9 cellular contexts compared by ENCODE assay signal in the genomic region with DNA sequence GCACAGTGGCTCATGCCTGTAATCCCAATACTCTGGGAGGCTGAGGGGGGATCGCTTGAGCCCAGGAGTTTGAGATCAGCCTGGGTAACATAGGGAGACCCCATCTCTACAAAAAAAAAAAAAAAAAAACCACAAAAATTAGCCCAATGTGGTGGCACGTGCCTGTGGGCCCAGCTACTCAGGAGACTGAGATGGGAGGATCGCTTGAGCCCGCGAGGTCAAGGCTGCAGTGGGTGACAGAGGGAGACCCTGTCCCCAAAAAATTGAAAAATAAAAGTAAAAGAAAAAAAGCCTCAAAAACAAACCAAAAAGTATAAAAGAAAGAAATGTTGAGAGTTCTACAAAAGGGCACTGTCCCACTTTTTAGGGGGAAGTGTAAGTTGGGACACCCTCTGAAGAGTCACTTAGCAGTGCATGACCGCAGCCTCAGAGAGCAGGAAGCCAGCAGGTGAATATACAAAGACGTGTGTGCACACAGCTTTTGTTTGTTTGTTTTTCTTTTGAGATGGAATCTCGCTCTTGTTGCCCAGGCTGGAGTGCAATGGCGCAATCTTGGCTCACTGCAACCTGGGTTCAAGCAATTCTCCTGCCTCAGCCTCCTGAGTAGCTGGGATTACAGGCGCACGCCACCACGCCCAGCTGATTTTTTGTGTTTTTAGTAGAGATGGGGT. TPM values are rescaled to one million over a fixed set of nuclear protein-coding genes. Genes with fewer than 3 reads are reported as not detected.
DNase-seq lines count a peak whose midpoint lies in the region; ATAC-seq, FAIRE-seq and TF ChIP-seq lines count a peak whose summit lies in the region.
"Not testable (repeated sequence)": the region's sequence is repeated elsewhere in the genome, so short reads cannot be mapped to it uniquely, and the experiment has no call there.
"Had no signal": no experiment of that assay in that cellular context is flagged by ENCODE, and none has a peak within 500 bp of the region (broad histone marks: within the 10 kb centered on the region; RNA-seq: fewer than 3 reads in every experiment).

No MANE protein-coding gene starts in this region.

- H3K27ac ChIP-seq in VCaP (peak overlapping the region; percentile 51), breast epithelium (peak overlapping the region; percentile 40 to 44), HepG2 (ENCODE audit: extremely low read length, insufficient read depth, low read length) (peak overlapping the region; percentile 35)

- peak overlapping the region; percentile 15 to 65 for H3K27ac Mint-ChIP-seq in stimulated activated naive CD8-positive, alpha-beta T cell treated with anti-CD3 and anti-CD28 coated beads, Interleukin-15, amount 100 ng/mL, for 72 hours

- peak; percentile 67 for DNase-seq in CD1c-positive myeloid dendritic cell (ENCODE audit: extremely low spot score)
- not testable (repeated sequence) for DNase-seq in GM18507 (ENCODE audit: extremely low spot score, insufficient read length, low read depth); stimulated activated naive CD8-positive, alpha-beta T cell treated with anti-CD3 and anti-CD28 coated beads, Interleukin-15, amount 100 ng/mL, for 72 hours
- DNase-seq in NCI-H1092 treated with DMSO at 0.1 percent for 48 hours (lab: John Stamatoyannopoulos, UW) = peak; percentile 44
- peak; percentile 33 to 67 for DNase-seq in NOMO-1 (lab: John Stamatoyannopoulos, UW; ENCODE audit: unreplicated experiment in 2 of 2)
- peak in 1 of 2 donors; percentile 47 for DNase-seq in breast epithelium (ENCODE audit: low spot score in 2 of 2)
- DNase-seq in HepG2 (ENCODE audit: low spot score) = peak; percentile 77

- intact Hi-C loops in breast epithelium (cut with DNase I; ENCODE audit: low total_unique reads); HepG2 (cut with micrococcal nuclease; ENCODE audit: unreplicated experiment): not testable (repeated sequence)

- peak; percentile 77 for ATAC-seq in HepG2
- ATAC-seq in stimulated activated naive CD8-positive, alpha-beta T cell treated with anti-CD3 and anti-CD28 coated beads, Interleukin-15, amount 100 ng/mL, for 72 hours = not testable (repeated sequence)

- H3K9me3 Mint-ChIP-seq in stimulated activated naive CD8-positive, alpha-beta T cell treated with anti-CD3 and anti-CD28 coated beads, Interleukin-15, amount 100 ng/mL, for 72 hours = not testable (repeated sequence)

- FAIRE-seq in GM18507 (lab: Jason Lieb, UNC) = peak; percentile 21
- FAIRE-seq in HepG2 (lab: Jason Lieb, UNC) = not testable (repeated sequence)

- CTCF ChIA-PET in HepG2 (lab: Yijun Ruan, JAX; ENCODE audit: low intra/inter-chr PET ratio, low total read pairs) = not testable (repeated sequence)

- H4K20me1 ChIP-seq in HepG2 (ENCODE audit: insufficient read depth, low read length) = peaks cover 17% of the 10 kb centered on the region

- POLR2A ChIA-PET in HepG2 (lab: Yijun Ruan, JAX) = interaction anchor here (1.1 to 1.4 kb wide), 2 partner anchors 9 to 42 kb away, joined by 3 to 4 read pairs; no protein-coding TSS in a partner anchor

- not testable (repeated sequence) for H3K27me3 Mint-ChIP-seq in stimulated activated naive CD8-positive, alpha-beta T cell treated with anti-CD3 and anti-CD28 coated beads, Interleukin-15, amount 100 ng/mL, for 72 hours

- not testable (repeated sequence) for TF ChIP-seq RAD21 in HepG2 (CRISPR knock-in tag; IDR thresholded peaks at IDR 0.05)

- peaks cover 27% of the 10 kb centered on the region for H3K79me2 ChIP-seq in HepG2 (ENCODE audit: insufficient read depth, low read length)

- H2AFZ ChIP-seq in HepG2 (ENCODE audit: low read length) = not testable (repeated sequence)

- H3K4me1 ChIP-seq in breast epithelium (peaks cover 3 to 15% of the 10 kb centered on the region in 2 donors), HepG2 (ENCODE audit: insufficient read depth, low read length) (peaks cover 52% of the 10 kb centered on the region)

- H3K36me3 ChIP-seq in breast epithelium; HepG2 (replicated peaks in 1 of 2; ENCODE audit: control insufficient read depth in 1 of 2, insufficient read depth in 2 of 2, low read length in 2 of 2): not testable (repeated sequence)

- not testable (repeated sequence) for TF ChIP-seq CTCF in VCaP (conservative IDR thresholded peaks at IDR 0.05); breast epithelium (IDR thresholded peaks at IDR 0.05); HepG2 (CRISPR knock-in tag; IDR thresholded peaks at IDR 0.05)

- H3K27me3 ChIP-seq in breast epithelium; HepG2 (ENCODE audit: control insufficient read depth in 1 of 2, insufficient read depth in 2 of 2, low read length in 2 of 2): not testable (repeated sequence)

- 0 out of 2 replicates have a peak overlapping the region, but pooled peaks have one; percentile 21 for H3K9ac ChIP-seq in HepG2 (ENCODE audit: insufficient read depth, low read depth, low read length)

- TF ChIP-seq POLR2A in breast epithelium (IDR thresholded peaks at IDR 0.05); HepG2 (IDR thresholded peaks at IDR 0.05; ENCODE audit: insufficient read depth in 1 of 2, low read depth in 2 of 2, low read length in 2 of 2): not testable (repeated sequence)

- WGBS in HepG2 (ENCODE audit: low lambda C conversion rate) = 58% methylated on average over 11 of the region's 12 CpGs

- in situ Hi-C loops in HepG2 (cut with HindIII; ENCODE audit: extremely low pct_ligation_motif_present, low pct_unique_long_range_greater_than_20kb) = not testable (repeated sequence)

- peaks cover 41% of the 10 kb centered on the region for H3K4me1 Mint-ChIP-seq in stimulated activated naive CD8-positive, alpha-beta T cell treated with anti-CD3 and anti-CD28 coated beads, Interleukin-15, amount 100 ng/mL, for 72 hours

- BruUV-seq in HepG2 (replicated peaks; lab: Mats Ljungman, UMichigan) = not testable (repeated sequence)

- not testable (repeated sequence) for H3K9me3 ChIP-seq in breast epithelium; HepG2 (ENCODE audit: low read length)

- not testable (repeated sequence) for H3K4me3 Mint-ChIP-seq in stimulated activated naive CD8-positive, alpha-beta T cell treated with anti-CD3 and anti-CD28 coated beads, Interleukin-15, amount 100 ng/mL, for 72 hours

- H3K4me2 ChIP-seq in HepG2 (ENCODE audit: low read depth, low read length) = peak overlapping the region; percentile 23; the same call in 1 of the 2 replicates

- TF ChIP-seq EP300 in HepG2 (IDR thresholded peaks at IDR 0.05; ENCODE audit: low read depth in 2 of 2, low read length in 2 of 2); HepG2 (CRISPR knock-in tag; IDR thresholded peaks at IDR 0.05; ENCODE audit: borderline replicate concordance): not testable (repeated sequence)

- not testable (repeated sequence) for H3K4me3 ChIP-seq in breast epithelium; HepG2 (replicated peaks in 1 of 3; ENCODE audit: insufficient read depth in 1 of 3, low read depth in 2 of 3, low read length in 3 of 3)

RNA-seq across cellular contexts. Expression of a gene that starts 13.7 kb away (rescaled TPM):
- total RNA-seq in breast epithelium = 10 to 100 TPM; 41.1 to 82.6 (median 71.6) TPM
- 3.6 and 25.1 TPM in 2 replicates for total RNA-seq in HepG2 (2016; rRNA removed; fragmentation: Illumina TruSeq; extraction: Trizol)
- total RNA-seq in HepG2 (2016; cell fraction: cytosol; rRNA removed; fragmentation: Illumina TruSeq; extraction: Trizol; ENCODE audit: low read depth) = 9.0 and 11.0 TPM in 2 replicates
- 3.3 and 29.8 TPM in 2 replicates for total RNA-seq in HepG2 (2016; cell fraction: insoluble cytoplasmic fraction; rRNA removed; fragmentation: Illumina TruSeq; extraction: Trizol)
- 3.8 and 4.5 TPM in 2 replicates for total RNA-seq in HepG2 (2016; cell fraction: membrane; rRNA removed; fragmentation: Illumina TruSeq; extraction: Trizol)
- 45.6 and 52.7 TPM in 2 replicates for total RNA-seq in HepG2 (2016; cell fraction: nucleus; rRNA removed; fragmentation: Illumina TruSeq; extraction: Trizol)
- polyA plus RNA-seq in HepG2 (2011; rRNA removed) = 41.7 and 65.8 TPM in 2 replicates
- 5.6 and 10.1 TPM in 2 replicates for polyA plus RNA-seq in HepG2 (2011; cell fraction: cytosol; rRNA removed)
- polyA plus RNA-seq in HepG2 (2011; cell fraction: nucleus; rRNA removed) = 653 and 865 TPM in 2 replicates
- polyA plus RNA-seq in HepG2 (2012) = 43.5 and 49.9 TPM in 2 replicates
- polyA plus RNA-seq in HepG2 (2016; cell fraction: cytosol; fragmentation: Illumina TruSeq; extraction: Trizol; ENCODE audit: low read depth) = 0.76 and 0.97 TPM in 2 replicates
- 3.3 and 4.5 TPM in 2 replicates for polyA plus RNA-seq in HepG2 (2016; cell fraction: insoluble cytoplasmic fraction; fragmentation: Illumina TruSeq; extraction: Trizol; ENCODE audit: low read depth)
- 1.8 and 2.1 TPM in 2 replicates for polyA plus RNA-seq in HepG2 (2016; cell fraction: membrane; fragmentation: Illumina TruSeq; extraction: Trizol; ENCODE audit: low read depth)
- polyA plus RNA-seq in HepG2 (2016; cell fraction: nucleus; fragmentation: Illumina TruSeq; extraction: Trizol; ENCODE audit: insufficient read depth, low read depth) = 244 and 279 TPM in 2 replicates
- polyA minus RNA-seq in HepG2 (2011; rRNA and poly(A)+ RNA removed; ENCODE audit: low replicate concordance) = 15.0 and 33.9 TPM in 2 replicates
- polyA minus RNA-seq in HepG2 (2011; cell fraction: cytosol; rRNA and poly(A)+ RNA removed) = 4.7 and 4.8 TPM in 2 replicates
- 92.2 and 93.0 TPM in 2 replicates for polyA minus RNA-seq in HepG2 (2011; cell fraction: nucleus; rRNA and poly(A)+ RNA removed)

RNA-seq across cellular contexts. Expression of a gene that starts 41.6 kb away (rescaled TPM):
- 10 to 100 TPM; 19.2 to 44.2 (median 36.0) TPM for total RNA-seq in breast epithelium
- 89.4 and 127 TPM in 2 replicates for total RNA-seq in HepG2 (2016; rRNA removed; fragmentation: Illumina TruSeq; extraction: Trizol)
- 11.5 and 13.4 TPM in 2 replicates for total RNA-seq in HepG2 (2016; cell fraction: cytosol; rRNA removed; fragmentation: Illumina TruSeq; extraction: Trizol; ENCODE audit: low read depth)
- total RNA-seq in HepG2 (2016; cell fraction: insoluble cytoplasmic fraction; rRNA removed; fragmentation: Illumina TruSeq; extraction: Trizol) = 91.5 and 117 TPM in 2 replicates
- 52.3 and 54.3 TPM in 2 replicates for total RNA-seq in HepG2 (2016; cell fraction: membrane; rRNA removed; fragmentation: Illumina TruSeq; extraction: Trizol)
- total RNA-seq in HepG2 (2016; cell fraction: nucleus; rRNA removed; fragmentation: Illumina TruSeq; extraction: Trizol) = 37.4 and 43.4 TPM in 2 replicates
- polyA plus RNA-seq in HepG2 (2011; rRNA removed) = 52.5 and 53.5 TPM in 2 replicates
- polyA plus RNA-seq in HepG2 (2011; cell fraction: cytosol; rRNA removed) = 36.8 and 43.8 TPM in 2 replicates
- 36.7 and 43.7 TPM in 2 replicates for polyA plus RNA-seq in HepG2 (2011; cell fraction: nucleus; rRNA removed)
- polyA plus RNA-seq in HepG2 (2012) = 50.1 and 68.5 TPM in 2 replicates
- 14.3 TPM in 2 replicates for polyA plus RNA-seq in HepG2 (2016; cell fraction: cytosol; fragmentation: Illumina TruSeq; extraction: Trizol; ENCODE audit: low read depth)
- 154 and 168 TPM in 2 replicates for polyA plus RNA-seq in HepG2 (2016; cell fraction: insoluble cytoplasmic fraction; fragmentation: Illumina TruSeq; extraction: Trizol; ENCODE audit: low read depth)
- polyA plus RNA-seq in HepG2 (2016; cell fraction: membrane; fragmentation: Illumina TruSeq; extraction: Trizol; ENCODE audit: low read depth) = 39.8 and 39.9 TPM in 2 replicates
- 63.6 and 72.2 TPM in 2 replicates for polyA plus RNA-seq in HepG2 (2016; cell fraction: nucleus; fragmentation: Illumina TruSeq; extraction: Trizol; ENCODE audit: insufficient read depth, low read depth)
- 35.4 and 60.1 TPM in 2 replicates for polyA minus RNA-seq in HepG2 (2011; rRNA and poly(A)+ RNA removed; ENCODE audit: low replicate concordance)
- polyA minus RNA-seq in HepG2 (2011; cell fraction: cytosol; rRNA and poly(A)+ RNA removed) = 24.4 and 29.2 TPM in 2 replicates
- polyA minus RNA-seq in HepG2 (2011; cell fraction: nucleus; rRNA and poly(A)+ RNA removed) = 24.2 and 25.5 TPM in 2 replicates

RNA-seq across cellular contexts. Expression of a gene that starts 51.6 kb away (rescaled TPM):
- 100 to 1,000 TPM in 2 of 3 donors, 10 to 100 TPM in 1; 86.6 to 119 (median 115) TPM for total RNA-seq in breast epithelium
- total RNA-seq in HepG2 (2016; rRNA removed; fragmentation: Illumina TruSeq; extraction: Trizol) = 4.9 and 15.9 TPM in 2 replicates
- 27.7 and 30.7 TPM in 2 replicates for total RNA-seq in HepG2 (2016; cell fraction: cytosol; rRNA removed; fragmentation: Illumina TruSeq; extraction: Trizol; ENCODE audit: low read depth)
- 6.6 and 17.1 TPM in 2 replicates for total RNA-seq in HepG2 (2016; cell fraction: insoluble cytoplasmic fraction; rRNA removed; fragmentation: Illumina TruSeq; extraction: Trizol)
- 19.1 and 22.3 TPM in 2 replicates for total RNA-seq in HepG2 (2016; cell fraction: membrane; rRNA removed; fragmentation: Illumina TruSeq; extraction: Trizol)
- total RNA-seq in HepG2 (2016; cell fraction: nucleus; rRNA removed; fragmentation: Illumina TruSeq; extraction: Trizol) = 17.5 and 23.3 TPM in 2 replicates
- polyA plus RNA-seq in HepG2 (2011; rRNA removed) = 10.4 and 13.9 TPM in 2 replicates
- polyA plus RNA-seq in HepG2 (2011; cell fraction: cytosol; rRNA removed) = 7.3 and 17.7 TPM in 2 replicates
- polyA plus RNA-seq in HepG2 (2011; cell fraction: nucleus; rRNA removed) = 96.4 and 121 TPM in 2 replicates
- polyA plus RNA-seq in HepG2 (2012) = 5.5 and 9.1 TPM in 2 replicates
- polyA plus RNA-seq in HepG2 (2016; cell fraction: cytosol; fragmentation: Illumina TruSeq; extraction: Trizol; ENCODE audit: low read depth) = 21.1 and 24.5 TPM in 2 replicates
- polyA plus RNA-seq in HepG2 (2016; cell fraction: insoluble cytoplasmic fraction; fragmentation: Illumina TruSeq; extraction: Trizol; ENCODE audit: low read depth) = 5.3 and 5.8 TPM in 2 replicates
- 12.6 and 13.9 TPM in 2 replicates for polyA plus RNA-seq in HepG2 (2016; cell fraction: membrane; fragmentation: Illumina TruSeq; extraction: Trizol; ENCODE audit: low read depth)
- polyA plus RNA-seq in HepG2 (2016; cell fraction: nucleus; fragmentation: Illumina TruSeq; extraction: Trizol; ENCODE audit: insufficient read depth, low read depth) = 35.8 and 39.3 TPM in 2 replicates
- polyA minus RNA-seq in HepG2 (2011; rRNA and poly(A)+ RNA removed; ENCODE audit: low replicate concordance) = 2.3 and 4.2 TPM in 2 replicates
- 2.1 and 3.5 TPM in 2 replicates for polyA minus RNA-seq in HepG2 (2011; cell fraction: cytosol; rRNA and poly(A)+ RNA removed)
- 8.4 and 9.0 TPM in 2 replicates for polyA minus RNA-seq in HepG2 (2011; cell fraction: nucleus; rRNA and poly(A)+ RNA removed)
- total RNA-seq: M059J had no signal

RNA-seq across cellular contexts. Expression of a gene that starts 52.9 kb away (rescaled TPM):
- total RNA-seq in breast epithelium (10 to 100 TPM in 2 of 3 donors, 1 to 10 TPM in 1; 4.6 to 17.4 (median 14.0) TPM), HepG2 (2016; rRNA removed; fragmentation: Illumina TruSeq; extraction: Trizol) (1.7 and 7.6 TPM in 2 replicates)
- total RNA-seq in HepG2 (2016; cell fraction: cytosol; rRNA removed; fragmentation: Illumina TruSeq; extraction: Trizol; ENCODE audit: low read depth) = 0.79 and 1.3 TPM in 2 replicates
- 1.7 and 6.0 TPM in 2 replicates for total RNA-seq in HepG2 (2016; cell fraction: insoluble cytoplasmic fraction; rRNA removed; fragmentation: Illumina TruSeq; extraction: Trizol)
- 1.2 TPM in 2 replicates for total RNA-seq in HepG2 (2016; cell fraction: membrane; rRNA removed; fragmentation: Illumina TruSeq; extraction: Trizol)
- 7.8 and 8.4 TPM in 2 replicates for total RNA-seq in HepG2 (2016; cell fraction: nucleus; rRNA removed; fragmentation: Illumina TruSeq; extraction: Trizol)
- 4.4 and 6.5 TPM in 2 replicates for polyA plus RNA-seq in HepG2 (2011; rRNA removed)
- 1.3 and 2.0 TPM in 2 replicates for polyA plus RNA-seq in HepG2 (2011; cell fraction: cytosol; rRNA removed)
- polyA plus RNA-seq in HepG2 (2011; cell fraction: nucleus; rRNA removed) = 81.3 and 90.4 TPM in 2 replicates
- 3.4 and 4.5 TPM in 2 replicates for polyA plus RNA-seq in HepG2 (2012)
- 0.23 and 0.36 TPM in 2 replicates for polyA plus RNA-seq in HepG2 (2016; cell fraction: cytosol; fragmentation: Illumina TruSeq; extraction: Trizol; ENCODE audit: low read depth)
- 1.7 and 2.2 TPM in 2 replicates for polyA plus RNA-seq in HepG2 (2016; cell fraction: insoluble cytoplasmic fraction; fragmentation: Illumina TruSeq; extraction: Trizol; ENCODE audit: low read depth)
- 0.51 and 0.65 TPM in 2 replicates for polyA plus RNA-seq in HepG2 (2016; cell fraction: membrane; fragmentation: Illumina TruSeq; extraction: Trizol; ENCODE audit: low read depth)
- 31.9 and 34.1 TPM in 2 replicates for polyA plus RNA-seq in HepG2 (2016; cell fraction: nucleus; fragmentation: Illumina TruSeq; extraction: Trizol; ENCODE audit: insufficient read depth, low read depth)
- 5.2 and 6.5 TPM in 2 replicates for polyA minus RNA-seq in HepG2 (2011; rRNA and poly(A)+ RNA removed; ENCODE audit: low replicate concordance)
- polyA minus RNA-seq in HepG2 (2011; cell fraction: cytosol; rRNA and poly(A)+ RNA removed) = 0.79 and 1.3 TPM in 2 replicates
- polyA minus RNA-seq in HepG2 (2011; cell fraction: nucleus; rRNA and poly(A)+ RNA removed) = 17.7 and 19.7 TPM in 2 replicates

RNA-seq across cellular contexts. Expression of a gene that starts 53.2 kb away (rescaled TPM):
- total RNA-seq in breast epithelium = 10 to 100 TPM; 85.9 to 95.4 (median 87.8) TPM
- total RNA-seq in HepG2 (2016; rRNA removed; fragmentation: Illumina TruSeq; extraction: Trizol) = 129 and 131 TPM in 2 replicates
- total RNA-seq in HepG2 (2016; cell fraction: cytosol; rRNA removed; fragmentation: Illumina TruSeq; extraction: Trizol; ENCODE audit: low read depth) = 34.5 and 36.0 TPM in 2 replicates
- total RNA-seq in HepG2 (2016; cell fraction: insoluble cytoplasmic fraction; rRNA removed; fragmentation: Illumina TruSeq; extraction: Trizol) = 130 and 146 TPM in 2 replicates
- 51.5 and 64.0 TPM in 2 replicates for total RNA-seq in HepG2 (2016; cell fraction: membrane; rRNA removed; fragmentation: Illumina TruSeq; extraction: Trizol)
- total RNA-seq in HepG2 (2016; cell fraction: nucleus; rRNA removed; fragmentation: Illumina TruSeq; extraction: Trizol) = 59.6 and 64.6 TPM in 2 replicates
- 61.3 and 63.5 TPM in 2 replicates for polyA plus RNA-seq in HepG2 (2011; rRNA removed)
- polyA plus RNA-seq in HepG2 (2011; cell fraction: cytosol; rRNA removed) = 70.4 and 99.7 TPM in 2 replicates
- 83.9 and 98.7 TPM in 2 replicates for polyA plus RNA-seq in HepG2 (2011; cell fraction: nucleus; rRNA removed)
- polyA plus RNA-seq in HepG2 (2012) = 48.9 and 50.7 TPM in 2 replicates
- polyA plus RNA-seq in HepG2 (2016; cell fraction: cytosol; fragmentation: Illumina TruSeq; extraction: Trizol; ENCODE audit: low read depth) = 42.4 and 48.9 TPM in 2 replicates
- 212 and 241 TPM in 2 replicates for polyA plus RNA-seq in HepG2 (2016; cell fraction: insoluble cytoplasmic fraction; fragmentation: Illumina TruSeq; extraction: Trizol; ENCODE audit: low read depth)
- 59.9 and 71.5 TPM in 2 replicates for polyA plus RNA-seq in HepG2 (2016; cell fraction: membrane; fragmentation: Illumina TruSeq; extraction: Trizol; ENCODE audit: low read depth)
- 154 and 163 TPM in 2 replicates for polyA plus RNA-seq in HepG2 (2016; cell fraction: nucleus; fragmentation: Illumina TruSeq; extraction: Trizol; ENCODE audit: insufficient read depth, low read depth)
- polyA minus RNA-seq in HepG2 (2011; rRNA and poly(A)+ RNA removed; ENCODE audit: low replicate concordance) = 27.6 and 50.7 TPM in 2 replicates
- 25.2 and 30.8 TPM in 2 replicates for polyA minus RNA-seq in HepG2 (2011; cell fraction: cytosol; rRNA and poly(A)+ RNA removed)
- polyA minus RNA-seq in HepG2 (2011; cell fraction: nucleus; rRNA and poly(A)+ RNA removed) = 21.9 and 29.5 TPM in 2 replicates
